Comparison of ENCODE assay signal across 8 cellular contexts in the genomic region with DNA sequence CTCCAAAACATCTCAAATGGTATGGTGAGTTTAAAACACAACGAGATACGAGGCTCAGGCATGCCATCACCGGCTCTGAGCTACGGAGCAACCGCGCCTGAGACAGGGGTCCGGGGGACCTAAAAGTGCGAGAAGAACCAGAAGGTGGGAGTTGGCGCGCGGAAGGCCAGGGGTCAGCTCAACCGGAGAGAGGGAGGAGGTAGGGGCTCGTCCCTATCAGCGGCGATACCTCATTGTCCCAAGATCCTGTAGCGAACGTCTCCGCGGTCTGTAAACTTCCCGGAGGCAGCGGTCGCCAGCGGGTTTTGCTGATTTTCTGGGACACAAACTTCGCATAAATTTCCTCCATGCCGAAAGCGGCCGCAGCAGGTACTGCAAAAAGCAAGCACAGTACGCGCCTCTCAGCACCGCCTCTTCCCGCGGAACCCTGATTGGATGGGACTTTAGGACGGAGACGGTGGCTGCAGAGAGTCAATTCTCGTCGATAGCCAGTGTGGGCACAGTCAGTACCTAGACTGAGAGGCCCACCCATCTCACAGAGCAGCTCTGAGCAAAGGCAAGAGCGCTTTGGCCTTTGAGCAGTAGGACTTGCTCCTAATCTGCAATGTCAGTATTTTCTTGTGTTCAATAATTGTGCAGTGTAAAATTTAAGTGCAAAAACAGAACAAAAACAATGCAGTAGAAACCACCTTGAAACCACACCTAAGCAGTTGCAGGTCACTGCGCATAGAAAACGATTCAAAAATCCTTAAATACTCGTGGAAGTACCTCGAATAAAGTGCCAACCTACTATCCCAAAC. TPM values are rescaled to one million over a fixed set of nuclear protein-coding genes. Genes with fewer than 3 reads are reported as not detected.
DNase-seq lines count a peak whose midpoint lies in the region; ATAC-seq lines count a peak whose summit lies in the region.

A gene with protein sequence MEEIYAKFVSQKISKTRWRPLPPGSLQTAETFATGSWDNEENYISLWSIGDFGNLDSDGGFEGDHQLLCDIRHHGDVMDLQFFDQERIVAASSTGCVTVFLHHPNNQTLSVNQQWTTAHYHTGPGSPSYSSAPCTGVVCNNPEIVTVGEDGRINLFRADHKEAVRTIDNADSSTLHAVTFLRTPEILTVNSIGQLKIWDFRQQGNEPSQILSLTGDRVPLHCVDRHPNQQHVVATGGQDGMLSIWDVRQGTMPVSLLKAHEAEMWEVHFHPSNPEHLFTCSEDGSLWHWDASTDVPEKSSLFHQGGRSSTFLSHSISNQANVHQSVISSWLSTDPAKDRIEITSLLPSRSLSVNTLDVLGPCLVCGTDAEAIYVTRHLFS (minus strand): TSS at position 383 of the 800 bp plus-strand sequence. CDS start 34 bp downstream, at position 349.

- peaks cover 21% of the 10 kb centered on the region for H3K36me3 ChIP-seq in CD4-positive, alpha-beta memory T cell (ENCODE audit: insufficient read depth, low read length)

- intact Hi-C loops in CD4-positive, alpha-beta memory T cell (cut with micrococcal nuclease) = loop anchor here (1.0 to 5.0 kb wide), 5 partner anchors 28 to 199 kb away; a partner anchor contains a TSS

- no peaks in the 10 kb centered on the region for H3K27me3 Mint-ChIP-seq in CD4-positive, alpha-beta memory T cell
- H3K27me3 Mint-ChIP-seq in activated CD8-positive, alpha-beta T cell treated with anti-CD3 and anti-CD28 coated beads, Interleukin-2, amount 10 ng/mL, durations not matched to agents 7 days and 5 days (ENCODE audit: low read depth) = no peaks in the 10 kb centered on the region
- H3K27me3 Mint-ChIP-seq in memory B cell = no peaks in the 10 kb centered on the region

- peak within 1 kb of the TSS; percentile 88 to 97 (median 94) for H3K27ac Mint-ChIP-seq in CD4-positive, alpha-beta memory T cell
- peak within 1 kb of the TSS; percentile 94 for H3K27ac Mint-ChIP-seq in activated CD8-positive, alpha-beta T cell treated with anti-CD3 and anti-CD28 coated beads, Interleukin-2, amount 10 ng/mL, durations not matched to agents 7 days and 5 days
- peak within 1 kb of the TSS; percentile 78 for H3K27ac Mint-ChIP-seq in memory B cell

- H3K4me1 Mint-ChIP-seq in CD4-positive, alpha-beta memory T cell = peaks cover 18 to 47% (median 31%) of the 10 kb centered on the region in 4 donors
- H3K4me1 Mint-ChIP-seq in activated CD8-positive, alpha-beta T cell treated with anti-CD3 and anti-CD28 coated beads, Interleukin-2, amount 10 ng/mL, durations not matched to agents 7 days and 5 days (ENCODE audit: low read depth) = peaks cover 35% of the 10 kb centered on the region
- H3K4me1 Mint-ChIP-seq in memory B cell = peaks cover 15% of the 10 kb centered on the region

- H3K9me3 Mint-ChIP-seq in CD4-positive, alpha-beta memory T cell = no peaks in the 10 kb centered on the region
- H3K9me3 Mint-ChIP-seq in activated CD8-positive, alpha-beta T cell treated with anti-CD3 and anti-CD28 coated beads, Interleukin-2, amount 10 ng/mL, durations not matched to agents 7 days and 5 days (ENCODE audit: insufficient read depth) = no peaks in the 10 kb centered on the region
- no peaks in the 10 kb centered on the region for H3K9me3 Mint-ChIP-seq in memory B cell

- ATAC-seq in GM19397 (IDR thresholded peaks at IDR 0.05; ENCODE audit: unreplicated experiment) (peak; percentile 50), memory B cell (ENCODE audit: low read depth) (peak; percentile 66)
- ATAC-seq in activated CD8-positive, alpha-beta T cell treated with anti-CD3 and anti-CD28 coated beads, Interleukin-2, amount 10 ng/mL, durations not matched to agents 7 days and 5 days = peak; percentile 69

- peak; percentile 89 to 92 (median 89) for DNase-seq in CD4-positive, alpha-beta memory T cell
- DNase-seq in HK-2 (ENCODE audit: unreplicated experiment) (peak; percentile 94), NCI-H82 treated with DMSO at 0.1 percent for 48 hours (lab: John Stamatoyannopoulos, UW; ENCODE audit: unreplicated experiment) (peak; percentile 91), memory B cell (ENCODE audit: low spot score in 2 of 2) (peak; percentile 86 to 89)
- peak; percentile 96 for DNase-seq in activated CD8-positive, alpha-beta T cell treated with anti-CD3 and anti-CD28 coated beads, Interleukin-2, amount 10 ng/mL, durations not matched to agents 7 days and 5 days
- DNase-seq in effector CD8-positive, alpha-beta T cell (lab: John Stamatoyannopoulos, UW) = peak; percentile 81
- DNase-seq in stimulated activated CD8-positive, alpha-beta memory T cell treated with anti-CD3 and anti-CD28 coated beads, Interleukin-12 subunit alpha, Interleukin-12 subunit beta, amount 100 ng/mL, for 24 hours (ENCODE audit: extremely low read depth) = peak; percentile 73

- no peaks in the 10 kb centered on the region for H3K9me3 ChIP-seq in CD4-positive, alpha-beta memory T cell (ENCODE audit: control insufficient read depth in 1 of 2, low read length in 2 of 2)

- H3K4me1 ChIP-seq in CD4-positive, alpha-beta memory T cell (ENCODE audit: insufficient read depth, low read length) = peaks cover 36% of the 10 kb centered on the region

- peaks cover 5 to 31% of the 10 kb centered on the region in 2 donors for H3K36me3 Mint-ChIP-seq in CD4-positive, alpha-beta memory T cell
- H3K36me3 Mint-ChIP-seq in activated CD8-positive, alpha-beta T cell treated with anti-CD3 and anti-CD28 coated beads, Interleukin-2, amount 10 ng/mL, durations not matched to agents 7 days and 5 days (ENCODE audit: low read depth) = peaks cover 22% of the 10 kb centered on the region
- peaks cover 4% of the 10 kb centered on the region for H3K36me3 Mint-ChIP-seq in memory B cell

- POLR2A ChIA-PET in CD4-positive, alpha-beta memory T cell (lab: Charles Lee; ENCODE audit: partially characterized antibody) = interaction anchor here (0.6 to 6.7 kb wide), 9 partner anchors 10 to 1119 kb away, joined by 3 to 82 read pairs (median 3); a partner anchor contains a TSS
- POLR2A ChIA-PET in activated CD8-positive, alpha-beta T cell treated with anti-CD3 and anti-CD28 coated beads, Interleukin-2, amount 10 ng/mL, durations not matched to agents 7 days and 5 days (lab: Charles Lee) = interaction anchor here (0.6 to 3.3 kb wide), 5 partner anchors 18 to 682 kb away, joined by 3 to 24 read pairs (median 3); a partner anchor contains a TSS

- peak within 1 kb of the TSS; percentile 92 to 99 (median 97) for H3K4me3 Mint-ChIP-seq in CD4-positive, alpha-beta memory T cell
- H3K4me3 Mint-ChIP-seq in activated CD8-positive, alpha-beta T cell treated with anti-CD3 and anti-CD28 coated beads, Interleukin-2, amount 10 ng/mL, durations not matched to agents 7 days and 5 days = peak within 1 kb of the TSS; percentile 98
- peak within 1 kb of the TSS; percentile 98 for H3K4me3 Mint-ChIP-seq in memory B cell

- H3K4me3 ChIP-seq in CD4-positive, alpha-beta memory T cell (ENCODE audit: low read length in 2 of 2) = peak within 1 kb of the TSS; percentile 87 to 90

- H3K27ac ChIP-seq in CD4-positive, alpha-beta memory T cell (ENCODE audit: low read depth, low read length) = peak within 1 kb of the TSS; percentile 78

- no peaks in the 10 kb centered on the region for H3K27me3 ChIP-seq in CD4-positive, alpha-beta memory T cell (ENCODE audit: insufficient read depth, low read length)

- CTCF ChIA-PET in CD4-positive, alpha-beta memory T cell (lab: Charles Lee; ENCODE audit: partially characterized antibody) = interaction anchor here (0.6 to 2.7 kb wide), 4 partner anchors 9 to 47 kb away, joined by 3 to 6 read pairs (median 4); a partner anchor contains a TSS
- CTCF ChIA-PET in activated CD8-positive, alpha-beta T cell treated with anti-CD3 and anti-CD28 coated beads, Interleukin-2, amount 10 ng/mL, durations not matched to agents 7 days and 5 days (lab: Charles Lee) = interaction anchor here (0.7 to 2.4 kb wide), 7 partner anchors 11 to 99 kb away, joined by 3 to 10 read pairs (median 5); a partner anchor contains a TSS

RNA-seq across cellular contexts. Expression of the gene that starts here (rescaled TPM):
- 10 to 100 TPM; 56.0 to 58.3 TPM for total RNA-seq in CD4-positive, alpha-beta memory T cell
- 1 to 10 TPM; 1.9 to 7.3 TPM for polyA plus RNA-seq in CD4-positive, alpha-beta memory T cell
- 10 to 100 TPM; 67.7 to 69.4 TPM for total RNA-seq in activated CD8-positive, alpha-beta T cell treated with anti-CD3 and anti-CD28 coated beads, Interleukin-2, amount 10 ng/mL, durations not matched to agents 7 days and 5 days

Comparison
In these comparisons a context has a peak if more than half of its experiments do, and no peak if none do; other contexts are left out.
1. Peak in every context shown above with its lines: DNase-seq, ATAC-seq, H3K4me3 ChIP-seq and H3K27ac ChIP-seq.